In the genomic region with DNA sequence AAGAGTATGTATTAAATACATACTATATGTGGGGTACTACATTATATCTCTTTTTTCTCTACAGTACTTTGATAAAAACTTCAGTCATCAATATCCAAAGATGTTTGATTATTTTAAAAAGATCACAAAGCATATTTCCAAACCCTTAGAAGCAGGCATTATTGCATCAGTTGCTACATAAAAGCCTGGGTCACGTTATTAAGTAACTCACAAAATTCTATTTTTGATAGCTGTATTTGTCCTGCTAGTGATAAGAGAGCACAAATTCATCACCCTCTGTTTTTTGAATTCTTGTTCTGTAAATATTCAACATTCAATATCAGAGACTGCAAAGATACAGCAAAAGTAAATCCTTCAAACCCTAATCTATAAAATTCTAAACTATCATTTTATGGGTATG, we compare ENCODE assay signal across 33 cellular contexts. TPM values are rescaled to one million over a fixed set of nuclear protein-coding genes. Genes with fewer than 3 reads are reported as not detected.
"Had no signal": no experiment of that assay in that cellular context is flagged by ENCODE, and none has a peak within 500 bp of the region (broad histone marks: within the 10 kb centered on the region; RNA-seq: fewer than 3 reads in every experiment).

No MANE protein-coding gene starts in this region.

- H3K27ac Mint-ChIP-seq: activated B cell treated with CpG ODN at 0.5 μM for 24 hours; activated CD8-positive, alpha-beta T cell treated with anti-CD3 and anti-CD28 coated beads for 36 hours; activated naive CD8-positive, alpha-beta T cell; activated T-helper 17 cell treated with anti-CD3 and anti-CD28 coated beads, Interleukin-2, amount 50 U/mL, for 72 hours; effector memory CD8-positive, alpha-beta T cell; T-helper 17 cell; T-helper 2 cell treated with Interferon-gamma antibody and Interleukin-4, amounts not matched to agents 5 μg/mL and 100 μg/mL, for 36 hours had no signal

- H3K4me3 ChIP-seq: esophagus muscularis mucosa, gastrocnemius medialis, heart left ventricle had no signal

- DNase-seq: activated B cell treated with CpG ODN at 0.5 μM for 24 hours; activated CD4-positive, alpha-beta T cell treated with anti-CD3 and anti-CD28 coated beads for 48 hours; activated CD4-positive, alpha-beta T cell treated with anti-CD3 and anti-CD28 coated beads, Interleukin-2, amount 50 U/mL, for 1 hour; activated CD4-positive, alpha-beta T cell treated with anti-CD3 and anti-CD28 coated beads, Interleukin-2, amount 50 U/mL, for 48 hours; activated CD8-positive, alpha-beta memory T cell treated with anti-CD3 and anti-CD28 coated beads for 24 hours; activated CD8-positive, alpha-beta T cell treated with anti-CD3 and anti-CD28 coated beads for 36 hours; activated effector memory CD4-positive, alpha-beta T cell treated with Interleukin-2 at 50 U/mL for 16 hours; activated gamma-delta T cell treated with Interleukin-2 at 50 U/mL for 16 hours; activated naive CD4-positive, alpha-beta T cell treated with anti-CD3 and anti-CD28 coated beads, Interleukin-2, amount 50 U/mL, for 16 hours; activated naive CD4-positive, alpha-beta T cell treated with Interleukin-2 at 50 U/mL for 16 hours; activated T-cell treated with anti-CD3 and anti-CD28 coated beads, Interleukin-2, amount 50 U/mL, for 4 hours; amniotic stem cell; anterior cingulate cortex; caudate nucleus; cortex of kidney; dermis blood vessel endothelial cell; effector CD4-positive, alpha-beta T cell; effector memory CD8-positive, alpha-beta T cell; erythroblast; gastrocnemius medialis; glutamatergic neuron; heart left ventricle; T-helper 17 cell; T1000; WERI-Rb-1 had no signal

- H3K27ac ChIP-seq: esophagus muscularis mucosa, foreskin keratinocyte, gastrocnemius medialis, heart left ventricle, WERI-Rb-1 had no signal

- ATAC-seq: activated CD4-positive, CD25-positive, alpha-beta regulatory T cell treated with anti-CD3 and anti-CD28 coated beads, Interleukin-2, amount 50 U/mL, for 24 hours; activated CD8-positive, alpha-beta T cell treated with anti-CD3 and anti-CD28 coated beads for 36 hours; activated T-cell treated with anti-CD3 and anti-CD28 coated beads, Interleukin-2, amount 50 U/mL, for 4 hours; activated T-helper 17 cell treated with anti-CD3 and anti-CD28 coated beads, Interleukin-2, amount 50 U/mL, for 72 hours; effector memory CD8-positive, alpha-beta T cell; gastrocnemius medialis; heart left ventricle; T-helper 17 cell had no signal

- H3K4me3 Mint-ChIP-seq: activated B cell treated with CpG ODN at 0.5 μM for 24 hours; activated CD8-positive, alpha-beta T cell treated with anti-CD3 and anti-CD28 coated beads for 36 hours; activated naive CD8-positive, alpha-beta T cell; activated T-cell treated with anti-CD3 and anti-CD28 coated beads, Interleukin-2, amount 50 U/mL, for 4 hours; activated T-helper 17 cell treated with anti-CD3 and anti-CD28 coated beads, Interleukin-2, amount 50 U/mL, for 72 hours; effector memory CD8-positive, alpha-beta T cell; T-helper 17 cell; T-helper 2 cell treated with Interferon-gamma antibody and Interleukin-4, amounts not matched to agents 5 μg/mL and 100 μg/mL, for 36 hours had no signal

- H3K9me3 Mint-ChIP-seq: activated B cell treated with CpG ODN at 0.5 μM for 24 hours; activated CD8-positive, alpha-beta T cell treated with anti-CD3 and anti-CD28 coated beads for 36 hours; activated T-cell treated with anti-CD3 and anti-CD28 coated beads, Interleukin-2, amount 50 U/mL, for 4 hours; activated T-helper 17 cell treated with anti-CD3 and anti-CD28 coated beads, Interleukin-2, amount 50 U/mL, for 72 hours; effector memory CD8-positive, alpha-beta T cell; T-helper 2 cell treated with Interferon-gamma antibody and Interleukin-4, amounts not matched to agents 5 μg/mL and 100 μg/mL, for 36 hours had no signal

- H3K9me3 ChIP-seq: esophagus muscularis mucosa, gastrocnemius medialis, heart left ventricle had no signal

- H3K4me1 ChIP-seq: esophagus muscularis mucosa, gastrocnemius medialis, heart left ventricle had no signal

- H3K36me3 ChIP-seq: esophagus muscularis mucosa, gastrocnemius medialis, heart left ventricle, WERI-Rb-1 had no signal

- H3K4me1 Mint-ChIP-seq: activated B cell treated with CpG ODN at 0.5 μM for 24 hours; activated T-helper 17 cell treated with anti-CD3 and anti-CD28 coated beads, Interleukin-2, amount 50 U/mL, for 72 hours had no signal

- H3K27me3 ChIP-seq: esophagus muscularis mucosa, foreskin keratinocyte, gastrocnemius medialis, heart left ventricle had no signal

- H3K36me3 Mint-ChIP-seq: activated naive CD8-positive, alpha-beta T cell had no signal

RNA-seq across cellular contexts. Expression of a gene that starts 30.0 kb away (rescaled TPM):
- total RNA-seq: activated B cell treated with CpG ODN at 0.5 μM for 24 hours; activated CD8-positive, alpha-beta T cell treated with anti-CD3 and anti-CD28 coated beads for 36 hours; activated T-helper 17 cell treated with anti-CD3 and anti-CD28 coated beads, Interleukin-2, amount 50 U/mL, for 72 hours; astrocyte; chondrocyte; dermis blood vessel endothelial cell; esophagus muscularis mucosa; foreskin keratinocyte; T-helper 17 cell had no signal
